20 cellular contexts compared by ENCODE assay signal in the genomic region with DNA sequence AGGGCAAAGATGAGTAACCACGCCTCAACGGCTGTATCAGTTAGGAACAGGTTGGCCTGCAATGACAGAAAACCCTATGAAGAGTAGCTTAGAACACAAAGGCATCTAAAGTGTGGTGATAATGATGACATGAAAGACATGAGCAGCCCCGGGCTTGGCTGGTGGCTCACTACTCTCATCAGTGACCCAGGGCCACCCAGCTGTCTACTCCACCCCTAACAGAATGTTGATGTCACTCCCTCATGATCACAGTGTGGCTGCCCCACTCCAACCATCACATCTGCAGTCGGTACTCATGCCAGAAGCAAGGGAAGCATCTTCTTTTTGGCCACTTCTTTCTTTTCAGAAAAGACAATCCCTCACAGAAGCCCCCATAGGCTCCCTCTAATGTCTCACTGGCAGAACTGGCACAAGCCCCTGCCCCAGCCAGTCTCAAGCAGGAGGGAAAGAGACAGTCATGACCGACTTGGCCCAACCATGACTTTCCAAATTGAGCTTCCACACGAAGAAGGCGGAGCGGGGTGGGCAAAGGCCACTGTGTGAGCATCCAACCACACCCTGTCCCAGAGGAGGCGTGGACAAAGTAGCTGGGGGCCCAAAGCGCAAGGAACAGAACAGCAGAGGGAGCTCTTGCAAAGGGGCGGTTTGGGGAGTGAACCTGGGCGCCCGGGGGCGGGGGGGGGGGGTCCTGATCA.
DNase-seq lines count a peak whose midpoint lies in the region; ATAC-seq, FAIRE-seq and TF ChIP-seq lines count a peak whose summit lies in the region.
"Had no signal": no experiment of that assay in that cellular context is flagged by ENCODE, and none has a peak within 500 bp of the region (broad histone marks: within the 10 kb centered on the region; RNA-seq: fewer than 3 reads in every experiment).

No MANE protein-coding gene starts in this region.

- H4K8ac ChIP-seq in H9 (replicated peaks; ENCODE audit: insufficient read length, low read depth, low read length), result no peak overlapping the region

- TF ChIP-seq EP300 in A549 (IDR thresholded peaks at IDR 0.05), result no peak

- no peak overlapping the region; the same call in 1 of the 2 replicates for H2BK15ac ChIP-seq in H9 (ENCODE audit: low read depth, low read length)

- no peak overlapping the region for H4K5ac ChIP-seq in H9 (ENCODE audit: insufficient read length, low read depth, low read length)

- no peak overlapping the region for H2BK12ac ChIP-seq in H9 (ENCODE audit: insufficient read length, low read depth, low read length)

- no peak overlapping the region for H3K18ac ChIP-seq in H9 (ENCODE audit: insufficient read length, low read depth, low read length)

- no peaks in the 10 kb centered on the region; a peak in 1 of 7 replicates for H3K36me3 Mint-ChIP-seq in H9 (ENCODE audit: insufficient read depth in 1 of 3, low read depth in 3 of 3)
- no peaks in the 10 kb centered on the region for H3K36me3 Mint-ChIP-seq in activated T-cell treated with anti-CD3 and anti-CD28 coated beads, Interleukin-2, amount 50 U/mL, for 4 hours (ENCODE audit: insufficient read depth)
- H3K36me3 Mint-ChIP-seq: activated naive CD4-positive, alpha-beta T cell treated with anti-CD3 and anti-CD28 coated beads, Interleukin-2, amount 10 ng/mL, durations not matched to agents 7 days and 5 days had no signal

- no peaks in the 10 kb centered on the region for H3K4me1 Mint-ChIP-seq in H9
- peaks cover 10% of the 10 kb centered on the region for H3K4me1 Mint-ChIP-seq in activated T-cell treated with anti-CD3 and anti-CD28 coated beads, Interleukin-2, amount 50 U/mL, for 4 hours (ENCODE audit: low read depth)

- H4K91ac ChIP-seq in H9 (ENCODE audit: insufficient read length, low read depth, low read length), result no peak overlapping the region

- H3T11ph ChIP-seq in H9 (ENCODE audit: low read length), result no peak overlapping the region

- FAIRE-seq in A549 (lab: Jason Lieb, UNC), result no peak
- FAIRE-seq: HTR-8/SVneo had no signal

- TF ChIP-seq POLR2A in A549 (IDR thresholded peaks at IDR 0.05; ENCODE audit: low read length) (no peak), testis (IDR thresholded peaks at IDR 0.05) (no peak)

- H3K23ac ChIP-seq in H9 (ENCODE audit: insufficient read length, low read depth, low read length), result no peak overlapping the region

- H3K56ac ChIP-seq in H9 (ENCODE audit: insufficient read length, low read depth, low read length), result no peak overlapping the region

- peaks cover 3% of the 10 kb centered on the region for H3K23me2 ChIP-seq in H9 (ENCODE audit: insufficient read length, low read depth, low read length, poor library complexity, severe bottlenecking)

- no peaks in the 10 kb centered on the region for H3K79me2 ChIP-seq in H9 (ENCODE audit: insufficient read depth, low read length)

- H3K79me1 ChIP-seq in H9 (ENCODE audit: insufficient read depth, low read depth, low read length, poor library complexity, severe bottlenecking), result no peaks in the 10 kb centered on the region

- intact Hi-C loops in testis (cut with DNase I; ENCODE audit: low total_unique reads), result no loop called here

- TF ChIP-seq CTCF in A549 (IDR thresholded peaks at IDR 0.05) (0 out of 3 replicates have a peak, but pooled peaks have one; percentile 14), H9 (conservative IDR thresholded peaks at IDR 0.05) (peak; percentile 51), testis (IDR thresholded peaks at IDR 0.05) (no peak)

- peak in 1 of 2 experiments; percentile 16 for DNase-seq in A549 (ENCODE audit: low read depth in 1 of 2, low spot score in 1 of 2)
- DNase-seq in H9, result no peak
- peak; percentile 29 for DNase-seq in SK-MEL-5 (ENCODE audit: low read depth, low spot score)
- DNase-seq in left lobe of liver (ENCODE audit: low spot score), result no peak
- DNase-seq in NOMO-1 (lab: John Stamatoyannopoulos, UW; ENCODE audit: unreplicated experiment in 2 of 2), result no peak
- no peak for DNase-seq in testis
- no peak for DNase-seq in activated T-cell treated with anti-CD3 and anti-CD28 coated beads, Interleukin-2, amount 50 U/mL, for 4 hours
- DNase-seq: activated CD4-positive, alpha-beta memory T cell treated with anti-CD3 and anti-CD28 coated beads, Interleukin-2, amount 10 ng/mL, durations not matched to agents 7 days and 5 days; activated T-cell treated with anti-CD3 and anti-CD28 coated beads, Interleukin-2, amount 50 U/mL, for 1 hour; effector memory CD4-positive, alpha-beta T cell; esophagus squamous epithelium; left lung; NCI-H345; NK-92 treated with Interleukin-12 subunit alpha and Interleukin-12 subunit beta, amount 100 ng/mL, for 24 hours; stimulated activated CD4-positive, alpha-beta T cell treated with anti-CD3 and anti-CD28 coated beads, Interleukin-12 subunit alpha, Interleukin-12 subunit beta, amount 100 ng/mL, for 4 hours; stimulated activated CD8-positive, alpha-beta memory T cell treated with anti-CD3 and anti-CD28 coated beads, Interleukin-4, amount 100 ng/mL, for 48 hours had no signal

- H3K9me3 ChIP-seq in A549 (no peaks in the 10 kb centered on the region), H9 (ENCODE audit: control insufficient read depth, low read depth, low read length) (no peaks in the 10 kb centered on the region), testis (no peaks in the 10 kb centered on the region)
- H3K9me3 ChIP-seq: esophagus squamous epithelium, left lung had no signal

- CTCF ChIA-PET in A549 (lab: Yijun Ruan, JAX), result interaction anchor here (0.7 to 1.3 kb wide), 3 partner anchors 9 to 503 kb away, joined by 3 to 4 read pairs (median 4); no protein-coding TSS in a partner anchor

- H3K27me3 ChIP-seq in H9 (ENCODE audit: insufficient read depth, low read length) (no peaks in the 10 kb centered on the region), testis (no peaks in the 10 kb centered on the region)

- no peak overlapping the region; a peak in 1 of 5 replicates for H3K4me3 Mint-ChIP-seq in H9
- no peak overlapping the region for H3K4me3 Mint-ChIP-seq in activated T-cell treated with anti-CD3 and anti-CD28 coated beads, Interleukin-2, amount 50 U/mL, for 4 hours
- H3K4me3 Mint-ChIP-seq: activated CD4-positive, alpha-beta memory T cell treated with anti-CD3 and anti-CD28 coated beads, Interleukin-2, amount 10 ng/mL, durations not matched to agents 7 days and 5 days; activated naive CD4-positive, alpha-beta T cell treated with anti-CD3 and anti-CD28 coated beads, Interleukin-2, amount 10 ng/mL, durations not matched to agents 7 days and 5 days had no signal

- H3K27ac ChIP-seq in A549 (no peak overlapping the region), H9 (ENCODE audit: insufficient read length, low read depth, low read length) (no peak overlapping the region), testis (no peak overlapping the region)
- H3K27ac ChIP-seq: esophagus squamous epithelium, left lung, VCaP had no signal

- no peaks in the 10 kb centered on the region; the same call in 1 of the 2 replicates for H3K27me3 Mint-ChIP-seq in H9 (ENCODE audit: low read depth)
- peaks cover 11% of the 10 kb centered on the region for H3K27me3 Mint-ChIP-seq in activated T-cell treated with anti-CD3 and anti-CD28 coated beads, Interleukin-2, amount 50 U/mL, for 4 hours (ENCODE audit: low read depth)

- peak in 1 of 2 experiments; percentile 51; a peak in 3 of 6 replicates for ATAC-seq in A549
- ATAC-seq in left lobe of liver, result peak; percentile 63
- ATAC-seq in activated T-cell treated with anti-CD3 and anti-CD28 coated beads, Interleukin-2, amount 50 U/mL, for 4 hours, result no peak
- no peak for ATAC-seq in HG02798 (IDR thresholded peaks at IDR 0.05; ENCODE audit: poor library complexity, unreplicated experiment)
- ATAC-seq: left lung had no signal

- 61% methylated on average over 11 of the region's 14 CpGs for WGBS in A549 (ENCODE audit: missing lambda C conversion rate)
- no CpG with 5 or more reads among the region's 14 CpGs for WGBS in H9 (ENCODE audit: extremely low coverage, insufficient read length, low lambda C conversion rate)
- 69 to 80% methylated on average over 13 to 14 of the region's 14 CpGs for WGBS in testis, 2 donors

- H3K4me1 ChIP-seq in A549, result no peaks in the 10 kb centered on the region
- H3K4me1 ChIP-seq in H9 (ENCODE audit: insufficient read depth, low read length), result peaks cover 1% of the 10 kb centered on the region
- H3K4me1 ChIP-seq in testis, result no peaks in the 10 kb centered on the region
- H3K4me1 ChIP-seq: esophagus squamous epithelium had no signal

- POLR2A ChIA-PET in A549 (lab: Yijun Ruan, JAX), result no interaction called here

- no peak overlapping the region for H2AFZ ChIP-seq in H9 (ENCODE audit: low read length)

- H4K20me1 ChIP-seq in H9 (ENCODE audit: control insufficient read depth, insufficient read depth, insufficient read length), result no peaks in the 10 kb centered on the region

- no peak overlapping the region for H2BK5ac ChIP-seq in H9 (ENCODE audit: insufficient read length, low read length)

- H2BK20ac ChIP-seq in H9 (ENCODE audit: low read depth, low read length, poor library complexity, severe bottlenecking), result no peak overlapping the region

- no peak overlapping the region for H3K4me2 ChIP-seq in A549
- H3K4me2 ChIP-seq in H9 (ENCODE audit: insufficient read depth, insufficient read length, low read length), result no peak overlapping the region

- no peak overlapping the region for H3K9ac ChIP-seq in H9 (ENCODE audit: extremely low read depth, insufficient read length, low read length)

- H3K4ac ChIP-seq in H9 (ENCODE audit: low read depth, low read length), result no peak overlapping the region

- H3K4me3 ChIP-seq in A549 (no peak overlapping the region), testis (no peak overlapping the region)
- H3K4me3 ChIP-seq: esophagus squamous epithelium, left lung had no signal

- H3K9me3 Mint-ChIP-seq in H9, result no peaks in the 10 kb centered on the region; a peak in 2 of 5 replicates
- no peaks in the 10 kb centered on the region for H3K9me3 Mint-ChIP-seq in activated T-cell treated with anti-CD3 and anti-CD28 coated beads, Interleukin-2, amount 50 U/mL, for 4 hours
- H3K9me3 Mint-ChIP-seq: activated CD4-positive, alpha-beta memory T cell treated with anti-CD3 and anti-CD28 coated beads, Interleukin-2, amount 10 ng/mL, durations not matched to agents 7 days and 5 days; activated naive CD4-positive, alpha-beta T cell treated with anti-CD3 and anti-CD28 coated beads, Interleukin-2, amount 10 ng/mL, durations not matched to agents 7 days and 5 days had no signal

- no peaks in the 10 kb centered on the region for H3K36me3 ChIP-seq in testis (ENCODE audit: low read depth, missing control alignments)
- H3K36me3 ChIP-seq: esophagus squamous epithelium, left lung had no signal

- no peak overlapping the region; a peak in 1 of 7 replicates for H3K27ac Mint-ChIP-seq in H9
- H3K27ac Mint-ChIP-seq: activated CD4-positive, alpha-beta memory T cell treated with anti-CD3 and anti-CD28 coated beads, Interleukin-2, amount 10 ng/mL, durations not matched to agents 7 days and 5 days; activated naive CD4-positive, alpha-beta T cell treated with anti-CD3 and anti-CD28 coated beads, Interleukin-2, amount 10 ng/mL, durations not matched to agents 7 days and 5 days had no signal

- no peak overlapping the region for H2BK120ac ChIP-seq in H9 (ENCODE audit: low read depth, low read length, poor library complexity, severe bottlenecking)

- no peak overlapping the region for H3K14ac ChIP-seq in H9 (ENCODE audit: insufficient read depth, low read length)

- in situ Hi-C loops in SK-MEL-5 (cut with HindIII; ENCODE audit: low pct_unique_long_range_greater_than_20kb, low sequenced_read_pairs), result no loop called here

- H2AK5ac ChIP-seq in H9 (ENCODE audit: insufficient read length, low read length), result no peak overlapping the region

- TF ChIP-seq RAD21 in A549 (conservative IDR thresholded peaks at IDR 0.05 in 1 of 2, IDR thresholded peaks at IDR 0.05 in 1 of 2), result 0 out of 5 replicates have a peak, but pooled peaks of 1 of the 2 experiments have one; percentile 13

Comparison
In these comparisons a context has a peak if more than half of its experiments do, and no peak if none do; other contexts are left out.
1. CTCF ChIP-seq: peak in A549 (single experiment) and H9 (single experiment); none in testis (0 of 3).